1 cellular context compared by ENCODE assay signal in genomic region chr22:17774206-17774927, GRCh38.
TF ChIP-seq lines count a peak whose summit lies in the region.

Gene BID, minus strand, starts transcription at chr22:17774469. Its CDS starts 24,353 bp downstream, at chr22:17750116.

TF ChIP-seq in K562, 482 proteins besides CTCF, POLR2A, EP300 and RAD21 (continued from another document and continues in another):
- no peak for TF ChIP-seq RNF219 (CRISPR knock-in tag; IDR thresholded peaks at IDR 0.05)
- no peak for TF ChIP-seq SMARCA5 (IDR thresholded peaks at IDR 0.05)
- no peak for TF ChIP-seq HMG20B (CRISPR knock-in tag; IDR thresholded peaks at IDR 0.05)
- TF ChIP-seq EGR1 (conservative IDR thresholded peaks at IDR 0.05) = no peak
- TF ChIP-seq CXXC5 (CRISPR knock-in tag; IDR thresholded peaks at IDR 0.05) = peak; percentile 39
- TF ChIP-seq BRF2 (IDR thresholded peaks at IDR 0.05; ENCODE audit: borderline replicate concordance, insufficient read depth, insufficient read length) = no peak
- TF ChIP-seq POLR3G (IDR thresholded peaks at IDR 0.05; ENCODE audit: extremely low read depth, insufficient read length, insufficient replicate concordance) = no peak
- peak; percentile 23 for TF ChIP-seq TBP (optimal IDR thresholded peaks at IDR 0.05; ENCODE audit: low read depth, low read length)
- no peak for TF ChIP-seq MITF (IDR thresholded peaks at IDR 0.05)
- TF ChIP-seq NEUROD1 (IDR thresholded peaks at IDR 0.05; ENCODE audit: borderline replicate concordance, low read depth, low read length, partially characterized antibody) = no peak
- TF ChIP-seq SP1 (CRISPR knock-in tag; IDR thresholded peaks at IDR 0.05) = no peak
- TF ChIP-seq SMC3 (conservative IDR thresholded peaks at IDR 0.05; ENCODE audit: insufficient read depth, low read depth, low read length) = no peak
- no peak for TF ChIP-seq CEBPZ (IDR thresholded peaks at IDR 0.05; ENCODE audit: borderline replicate concordance, low read depth, low read length)
- 0 out of 2 replicates have a peak, but pooled peaks have one; percentile 2 for TF ChIP-seq CREM (IDR thresholded peaks at IDR 0.05; ENCODE audit: low read depth)
- TF ChIP-seq ZNF165 (CRISPR knock-in tag; IDR thresholded peaks at IDR 0.05; ENCODE audit: borderline replicate concordance) = no peak
- TF ChIP-seq PCBP2 (IDR thresholded peaks at IDR 0.05; ENCODE audit: low read depth, low read length, poor library complexity, severe bottlenecking) = no peak
- TF ChIP-seq FOXP1 (CRISPR knock-in tag; IDR thresholded peaks at IDR 0.05) = no peak
- TF ChIP-seq SETDB1 (IDR thresholded peaks at IDR 0.05; ENCODE audit: low read length) = no peak
- no peak for TF ChIP-seq ZNF274 (IDR thresholded peaks at IDR 0.05; ENCODE audit: borderline replicate concordance, low read depth, low read length)
- no peak for TF ChIP-seq MTA1 (IDR thresholded peaks at IDR 0.05; ENCODE audit: borderline replicate concordance)
- TF ChIP-seq RB1 (IDR thresholded peaks at IDR 0.05; ENCODE audit: low read depth) = peak; percentile 72
- peak; percentile 58 for TF ChIP-seq KDM5B (IDR thresholded peaks at IDR 0.05; ENCODE audit: insufficient replicate concordance, low read depth, low read length)
- no peak for TF ChIP-seq ZNF316 (IDR thresholded peaks at IDR 0.05)
- TF ChIP-seq ELF1 (tag; IDR thresholded peaks at IDR 0.05) = peak; percentile 52; the same call in 1 of the 2 replicates
- TF ChIP-seq ZNF143 (CRISPR knock-in tag; IDR thresholded peaks at IDR 0.05) = no peak
- TF ChIP-seq FOXP4 (CRISPR knock-in tag; IDR thresholded peaks at IDR 0.05; ENCODE audit: borderline replicate concordance) = no peak
- no peak for TF ChIP-seq ZNF280A (IDR thresholded peaks at IDR 0.05; ENCODE audit: low read depth, partially characterized antibody)
- TF ChIP-seq ZNF384 (IDR thresholded peaks at IDR 0.05; ENCODE audit: low read depth, low read length) = no peak
- 0 out of 4 replicates have a peak, but pooled peaks of 1 of the 2 experiments have one; percentile 29 for TF ChIP-seq MAZ (CRISPR knock-in tag; conservative IDR thresholded peaks at IDR 0.05 in 1 of 2, IDR thresholded peaks at IDR 0.05 in 1 of 2)
- no peak for TF ChIP-seq ZKSCAN3 (CRISPR knock-in tag; IDR thresholded peaks at IDR 0.05)
- TF ChIP-seq ZNF589 (CRISPR knock-in tag; IDR thresholded peaks at IDR 0.05; ENCODE audit: low read depth) = no peak
- TF ChIP-seq NFYB (IDR thresholded peaks at IDR 0.05; ENCODE audit: extremely low read depth, insufficient read length) = no peak
- TF ChIP-seq MCM2 (IDR thresholded peaks at IDR 0.05; ENCODE audit: low read depth) = no peak
- no peak for TF ChIP-seq RREB1 (CRISPR knock-in tag; IDR thresholded peaks at IDR 0.05)
- no peak for TF ChIP-seq BHLHE40 (IDR thresholded peaks at IDR 0.05; ENCODE audit: low read length)
- peak; percentile 92 for TF ChIP-seq GATAD2B (IDR thresholded peaks at IDR 0.05; ENCODE audit: borderline replicate concordance)
- peak; percentile 43 for TF ChIP-seq TAF1 (IDR thresholded peaks at IDR 0.05; ENCODE audit: control insufficient read depth, extremely low read depth, insufficient read depth, low read length, severe bottlenecking)
- TF ChIP-seq SIN3A (IDR thresholded peaks at IDR 0.05; ENCODE audit: borderline replicate concordance in 2 of 2, control insufficient read depth in 1 of 2, low read depth in 2 of 2, low read length in 2 of 2) = 0 out of 4 replicates have a peak, but pooled peaks of 1 of the 2 experiments have one; percentile 7
- no peak for TF ChIP-seq FOXK2 (conservative IDR thresholded peaks at IDR 0.05 in 1 of 2, IDR thresholded peaks at IDR 0.05 in 1 of 2; ENCODE audit: low read depth in 2 of 2)
- TF ChIP-seq ZNF174 (CRISPR knock-in tag; IDR thresholded peaks at IDR 0.05) = no peak
- no peak for TF ChIP-seq NFE2 (IDR thresholded peaks at IDR 0.05; ENCODE audit: low read depth)
- no peak for TF ChIP-seq ZNF224 (CRISPR knock-in tag; IDR thresholded peaks at IDR 0.05)
- peak; percentile 48; the same call in 1 of the 2 replicates for TF ChIP-seq SPI1 (IDR thresholded peaks at IDR 0.05; ENCODE audit: borderline replicate concordance, low read depth, low read length)
- no peak for TF ChIP-seq NCOR1 (IDR thresholded peaks at IDR 0.05)
- no peak for TF ChIP-seq JUND (IDR thresholded peaks at IDR 0.05; ENCODE audit: borderline replicate concordance, low read depth, low read length)
- no peak for TF ChIP-seq JUND (tag; IDR thresholded peaks at IDR 0.05; ENCODE audit: borderline replicate concordance, low read depth, low read length)
- no peak for TF ChIP-seq ZFP36 (IDR thresholded peaks at IDR 0.05; ENCODE audit: low read depth, low read length, partially characterized antibody)
- TF ChIP-seq TOE1 (IDR thresholded peaks at IDR 0.05; ENCODE audit: borderline replicate concordance) = no peak
- TF ChIP-seq TOE1 (CRISPR knock-in tag; IDR thresholded peaks at IDR 0.05; ENCODE audit: borderline replicate concordance, low read depth) = no peak
- TF ChIP-seq ZBTB7A (IDR thresholded peaks at IDR 0.05; ENCODE audit: borderline replicate concordance, control insufficient read depth, low read depth, low read length) = peak; percentile 67; the same call in 1 of the 2 replicates
